In genomic region chr17:78705071-78705470, GRCh38 we compare ENCODE assay signal across 18 cellular contexts.
DNase-seq lines count a peak whose midpoint lies in the region; ATAC-seq and TF ChIP-seq lines count a peak whose summit lies in the region.
"Had no signal": no experiment of that assay in that cellular context is flagged by ENCODE, and none has a peak within 500 bp of the region (broad histone marks: within the 10 kb centered on the region; RNA-seq: fewer than 3 reads in every experiment).

No MANE protein-coding gene starts in this region.

- in situ Hi-C loops in mammary epithelial cell (cut with MboI; ENCODE audit: low sequenced_read_pairs in 2 of 2) (loop anchor here (5.0 to 10.0 kb wide), 2 partner anchors 200 to 208 kb away; no protein-coding TSS in a partner anchor), GM13976 (cut with MboI; ENCODE audit: low sequenced_read_pairs, unreplicated experiment) (no loop called here)

- H3K27me3 ChIP-seq in mammary epithelial cell (ENCODE audit: insufficient read depth, low read length) (no peaks in the 10 kb centered on the region), stomach smooth muscle (ENCODE audit: control insufficient read depth in 1 of 2, insufficient read depth in 2 of 2, low read length in 2 of 2) (no peaks in the 10 kb centered on the region)
- H3K27me3 ChIP-seq: uterus had no signal

- H3K4me2 ChIP-seq in mammary epithelial cell (ENCODE audit: insufficient read depth, low read depth, low read length): no peak overlapping the region

- H3K4me3 ChIP-seq in mammary epithelial cell (replicated peaks in 1 of 3; ENCODE audit: insufficient read depth in 1 of 3, low read depth in 2 of 3, low read length in 3 of 3) (no peak overlapping the region), stomach smooth muscle (ENCODE audit: low read length in 2 of 2) (no peak overlapping the region)
- H3K4me3 ChIP-seq: coronary artery, uterus had no signal

- CTCF ChIA-PET in mammary epithelial cell (lab: Charles Lee; ENCODE audit: low non-redundant PET): no interaction called here
- CTCF ChIA-PET in MCF 10A (lab: Yijun Ruan, JAX): interaction anchor here (1.8 kb wide), 1 partner anchor 208 kb away, joined by 8 read pairs; no protein-coding TSS in a partner anchor
- CTCF ChIA-PET in activated B cell treated with CpG ODN at 0.5 μM for 24 hours (lab: Charles Lee): interaction anchor here (1.2 kb wide), 1 partner anchor 13 kb away, joined by 3 read pairs; no protein-coding TSS in a partner anchor

- intact Hi-C loops in mammary epithelial cell (cut with micrococcal nuclease) (loop anchor here (5.0 kb wide), 1 partner anchor 258 kb away; no protein-coding TSS in a partner anchor), MCF 10A (cut with micrococcal nuclease) (loop anchor here (5.0 kb wide), 1 partner anchor 98 kb away; no protein-coding TSS in a partner anchor), activated B cell treated with CpG ODN at 0.5 μM for 24 hours (cut with micrococcal nuclease) (loop anchor here (5.0 kb wide), 1 partner anchor 137 kb away; the partner anchor contains the start of gene USP36), left ventricle myocardium superior (cut with micrococcal nuclease) (no loop called here)

- TF ChIP-seq CTCF in mammary epithelial cell (conservative IDR thresholded peaks at IDR 0.05 in 1 of 2, IDR thresholded peaks at IDR 0.05 in 1 of 2; ENCODE audit: extremely low read depth in 1 of 2, insufficient read depth in 1 of 2, low read depth in 1 of 2, low read length in 2 of 2): no peak
- TF ChIP-seq CTCF in MCF 10A (IDR thresholded peaks at IDR 0.05; ENCODE audit: unreplicated experiment): no peak
- no peak for TF ChIP-seq CTCF in activated B cell treated with CpG ODN at 0.5 μM for 24 hours (IDR thresholded peaks at IDR 0.05)
- no peak for TF ChIP-seq CTCF in mesothelial cell of epicardium (IDR thresholded peaks at IDR 0.05; ENCODE audit: unreplicated experiment)
- TF ChIP-seq CTCF in GM13976 (IDR thresholded peaks at IDR 0.05; ENCODE audit: borderline replicate concordance, control extremely low read depth, extremely low read depth, insufficient read depth, missing control alignments): no peak

- H3K4me1 Mint-ChIP-seq in MCF 10A (ENCODE audit: insufficient read depth, unreplicated experiment) (peaks cover 6% of the 10 kb centered on the region), activated B cell treated with CpG ODN at 0.5 μM for 24 hours (peaks cover 63% of the 10 kb centered on the region), mesothelial cell of epicardium (peaks cover 32% of the 10 kb centered on the region)

- H3K27ac ChIP-seq in mammary epithelial cell (ENCODE audit: insufficient read depth, low read depth, low read length) (peak overlapping the region; percentile 88), stomach smooth muscle (ENCODE audit: low read length) (peak overlapping the region; percentile 6)
- H3K27ac ChIP-seq: coronary artery, parathyroid adenoma, uterus had no signal

- H3K36me3 ChIP-seq in mammary epithelial cell (ENCODE audit: insufficient read depth, low read length) (peaks cover 6% of the 10 kb centered on the region), stomach smooth muscle (ENCODE audit: control insufficient read depth in 2 of 2, insufficient read depth in 2 of 2, low read length in 2 of 2) (peaks cover 11 to 19% of the 10 kb centered on the region in 2 donors)
- H3K36me3 ChIP-seq: uterus had no signal

- dilution Hi-C loops in mammary epithelial cell (cut with HindIII; ENCODE audit: low sequenced_read_pairs): loop anchor here (5.0 kb wide), 2 partner anchors 92 to 103 kb away; no protein-coding TSS in a partner anchor

- no peak overlapping the region for H3K9ac ChIP-seq in mammary epithelial cell (ENCODE audit: insufficient read depth, low read length)
- H3K9ac ChIP-seq in stomach smooth muscle (ENCODE audit: low read length in 2 of 2): no peak overlapping the region
- H3K9ac ChIP-seq: parathyroid adenoma had no signal

- H4K20me1 ChIP-seq in mammary epithelial cell (ENCODE audit: insufficient read depth, low read length): no peaks in the 10 kb centered on the region

- peaks cover 27% of the 10 kb centered on the region for H3K4me1 ChIP-seq in mammary epithelial cell (ENCODE audit: insufficient read depth, low read length)
- H3K4me1 ChIP-seq in stomach smooth muscle (ENCODE audit: control insufficient read depth, insufficient read depth, low read length): peaks cover 31% of the 10 kb centered on the region
- H3K4me1 ChIP-seq: uterus had no signal

- H3K27ac Mint-ChIP-seq in MCF 10A (ENCODE audit: low read depth, unreplicated experiment) (no peak overlapping the region), activated B cell treated with CpG ODN at 0.5 μM for 24 hours (peak overlapping the region; percentile 84), mesothelial cell of epicardium (no peak overlapping the region)

- DNase-seq in mammary epithelial cell: no peak
- DNase-seq in MCF 10A (ENCODE audit: unreplicated experiment): no peak
- DNase-seq in activated B cell treated with CpG ODN at 0.5 μM for 24 hours: no peak
- peak; percentile 48 for DNase-seq in left ventricle myocardium superior
- no peak for DNase-seq in kidney glomerular epithelial cell (lab: John Stamatoyannopoulos, UW)
- no peak for DNase-seq in mesothelial cell of epicardium (ENCODE audit: low spot score in 2 of 2, unreplicated experiment in 2 of 2)
- DNase-seq in GM13976 (ENCODE audit: low spot score): no peak
- DNase-seq: activated CD4-positive, alpha-beta T cell treated with anti-CD3 and anti-CD28 coated beads for 4 hours; aorta; GDM1; small intestine; stimulated activated naive CD4-positive, alpha-beta T cell treated with Interleukin-2 at 50 U/mL for 16 hours; T-helper 9 cell; uterus had no signal

- H3K4me3 Mint-ChIP-seq in MCF 10A (ENCODE audit: unreplicated experiment): no peak overlapping the region
- no peak overlapping the region for H3K4me3 Mint-ChIP-seq in activated B cell treated with CpG ODN at 0.5 μM for 24 hours
- no peak overlapping the region for H3K4me3 Mint-ChIP-seq in mesothelial cell of epicardium

- H3K27me3 Mint-ChIP-seq in MCF 10A (ENCODE audit: insufficient read depth, unreplicated experiment): no peaks in the 10 kb centered on the region
- H3K27me3 Mint-ChIP-seq in activated B cell treated with CpG ODN at 0.5 μM for 24 hours: no peaks in the 10 kb centered on the region
- no peaks in the 10 kb centered on the region for H3K27me3 Mint-ChIP-seq in mesothelial cell of epicardium (ENCODE audit: low read depth)

- POLR2A ChIA-PET in MCF 10A (lab: Yijun Ruan, JAX) (interaction anchor here (0.8 to 1.7 kb wide), 2 partner anchors 19 to 52 kb away, joined by 4 read pairs; no protein-coding TSS in a partner anchor), activated B cell treated with CpG ODN at 0.5 μM for 24 hours (lab: Charles Lee) (interaction anchor here (1.3 to 15.8 kb wide), 3 partner anchors 10 to 29 kb away, joined by 4 to 396 read pairs (median 9); no protein-coding TSS in a partner anchor)

- 97% methylated on average over 4 of the region's 4 CpGs for WGBS in mammary epithelial cell (ENCODE audit: low coverage, missing lambda C conversion rate)

- no peak for ATAC-seq in activated B cell treated with CpG ODN at 0.5 μM for 24 hours (ENCODE audit: low read depth)
- peak; percentile 89 for ATAC-seq in left ventricle myocardium superior
- ATAC-seq: HepG2 had no signal

- BruUV-seq in mammary epithelial cell (replicated peaks; lab: Mats Ljungman, UMichigan) (no TSS peak), MCF 10A (replicated peaks; lab: Mats Ljungman, UMichigan) (no TSS peak)

- no peak overlapping the region for H2AFZ ChIP-seq in mammary epithelial cell (ENCODE audit: low read depth, low read length)
- H2AFZ ChIP-seq: parathyroid adenoma had no signal

- no peaks in the 10 kb centered on the region for H3K9me3 Mint-ChIP-seq in MCF 10A (ENCODE audit: unreplicated experiment)
- H3K9me3 Mint-ChIP-seq in activated B cell treated with CpG ODN at 0.5 μM for 24 hours: no peaks in the 10 kb centered on the region
- no peaks in the 10 kb centered on the region for H3K9me3 Mint-ChIP-seq in mesothelial cell of epicardium

- peaks cover 27% of the 10 kb centered on the region for H3K79me2 ChIP-seq in mammary epithelial cell (ENCODE audit: insufficient read depth, low read length)

- H3K36me3 Mint-ChIP-seq in MCF 10A (ENCODE audit: insufficient read depth, unreplicated experiment) (peaks cover 58% of the 10 kb centered on the region), activated B cell treated with CpG ODN at 0.5 μM for 24 hours (ENCODE audit: low read depth) (peaks cover 85% of the 10 kb centered on the region), mesothelial cell of epicardium (peaks cover 16% of the 10 kb centered on the region)

- H3K9me3 ChIP-seq in mammary epithelial cell (replicated peaks; ENCODE audit: insufficient read depth, low read length): no peaks in the 10 kb centered on the region
- no peaks in the 10 kb centered on the region for H3K9me3 ChIP-seq in stomach smooth muscle (ENCODE audit: control insufficient read depth in 2 of 2, low read length in 2 of 2)
- H3K9me3 ChIP-seq: uterus had no signal
